ENCODE assay signal across 7 cellular contexts in genomic region chr4:9433320-9433719, GRCh38. TPM values are rescaled to one million over a fixed set of nuclear protein-coding genes. Genes with fewer than 3 reads are reported as not detected.
"Had no signal": no experiment of that assay in that cellular context is flagged by ENCODE, and none has a peak within 500 bp of the region (broad histone marks: within the 10 kb centered on the region; RNA-seq: fewer than 3 reads in every experiment).

No MANE protein-coding gene starts in this region.

RNA-seq across cellular contexts. Expression of gene DEFB131A, which starts 10.9 kb away (rescaled TPM):
- total RNA-seq: H4, H7, HepG2, HFFc6, HT1080, K562 had no signal
- polyA plus RNA-seq: HepG2, IgD-negative memory B cell, K562 had no signal
